Comparison of ENCODE assay signal across 1 cellular context in genomic region chr17:44307387-44308186, GRCh38.
A peak's percentile ranks its signal among the peaks of the same experiment; 100 is the strongest.
TF ChIP-seq lines count a peak whose summit lies in the region.

No MANE protein-coding gene starts in this region.

TF ChIP-seq in WTC11, 78 proteins besides CTCF, POLR2A, EP300 and RAD21 (continued from another document):
- TF ChIP-seq, protein P1, sequence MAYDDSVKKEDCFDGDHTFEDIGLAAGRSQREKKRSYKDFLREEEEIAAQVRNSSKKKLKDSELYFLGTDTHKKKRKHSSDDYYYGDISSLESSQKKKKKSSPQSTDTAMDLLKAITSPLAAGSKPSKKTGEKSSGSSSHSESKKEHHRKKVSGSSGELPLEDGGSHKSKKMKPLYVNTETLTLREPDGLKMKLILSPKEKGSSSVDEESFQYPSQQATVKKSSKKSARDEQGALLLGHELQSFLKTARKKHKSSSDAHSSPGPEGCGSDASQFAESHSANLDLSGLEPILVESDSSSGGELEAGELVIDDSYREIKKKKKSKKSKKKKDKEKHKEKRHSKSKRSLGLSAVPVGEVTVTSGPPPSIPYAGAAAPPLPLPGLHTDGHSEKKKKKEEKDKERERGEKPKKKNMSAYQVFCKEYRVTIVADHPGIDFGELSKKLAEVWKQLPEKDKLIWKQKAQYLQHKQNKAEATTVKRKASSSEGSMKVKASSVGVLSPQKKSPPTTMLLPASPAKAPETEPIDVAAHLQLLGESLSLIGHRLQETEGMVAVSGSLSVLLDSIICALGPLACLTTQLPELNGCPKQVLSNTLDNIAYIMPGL (CRISPR knock-in tag; IDR thresholded peaks at IDR 0.05), result 0 out of 2 replicates have a peak, but pooled peaks have one; percentile 0
- TF ChIP-seq SMAD4 (CRISPR knock-in tag; IDR thresholded peaks at IDR 0.05), result no peak
- TF ChIP-seq ESRRA (CRISPR knock-in tag; IDR thresholded peaks at IDR 0.05; ENCODE audit: borderline replicate concordance), result 0 out of 2 replicates have a peak, but pooled peaks have one; percentile 52
- TF ChIP-seq, protein P2, sequence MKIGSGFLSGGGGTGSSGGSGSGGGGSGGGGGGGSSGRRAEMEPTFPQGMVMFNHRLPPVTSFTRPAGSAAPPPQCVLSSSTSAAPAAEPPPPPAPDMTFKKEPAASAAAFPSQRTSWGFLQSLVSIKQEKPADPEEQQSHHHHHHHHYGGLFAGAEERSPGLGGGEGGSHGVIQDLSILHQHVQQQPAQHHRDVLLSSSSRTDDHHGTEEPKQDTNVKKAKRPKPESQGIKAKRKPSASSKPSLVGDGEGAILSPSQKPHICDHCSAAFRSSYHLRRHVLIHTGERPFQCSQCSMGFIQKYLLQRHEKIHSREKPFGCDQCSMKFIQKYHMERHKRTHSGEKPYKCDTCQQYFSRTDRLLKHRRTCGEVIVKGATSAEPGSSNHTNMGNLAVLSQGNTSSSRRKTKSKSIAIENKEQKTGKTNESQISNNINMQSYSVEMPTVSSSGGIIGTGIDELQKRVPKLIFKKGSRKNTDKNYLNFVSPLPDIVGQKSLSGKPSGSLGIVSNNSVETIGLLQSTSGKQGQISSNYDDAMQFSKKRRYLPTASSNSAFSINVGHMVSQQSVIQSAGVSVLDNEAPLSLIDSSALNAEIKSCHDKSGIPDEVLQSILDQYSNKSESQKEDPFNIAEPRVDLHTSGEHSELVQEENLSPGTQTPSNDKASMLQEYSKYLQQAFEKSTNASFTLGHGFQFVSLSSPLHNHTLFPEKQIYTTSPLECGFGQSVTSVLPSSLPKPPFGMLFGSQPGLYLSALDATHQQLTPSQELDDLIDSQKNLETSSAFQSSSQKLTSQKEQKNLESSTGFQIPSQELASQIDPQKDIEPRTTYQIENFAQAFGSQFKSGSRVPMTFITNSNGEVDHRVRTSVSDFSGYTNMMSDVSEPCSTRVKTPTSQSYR (CRISPR knock-in tag; IDR thresholded peaks at IDR 0.05), result no peak
- TF ChIP-seq PRDM15 (CRISPR knock-in tag; IDR thresholded peaks at IDR 0.05), result peak; percentile 66
